In genomic region chr16:64969221-64969620, GRCh38 we compare ENCODE assay signal across 19 cellular contexts.
"Had no signal": no experiment of that assay in that cellular context is flagged by ENCODE, and none has a peak within 500 bp of the region (broad histone marks: within the 10 kb centered on the region; RNA-seq: fewer than 3 reads in every experiment).

No MANE protein-coding gene starts in this region.

- H3K4me3 ChIP-seq: ascending aorta, esophagus squamous epithelium, suprapubic skin had no signal

- H3K27ac Mint-ChIP-seq: naive B cell, type B pancreatic cell had no signal

- H3K27me3 ChIP-seq: ascending aorta, esophagus squamous epithelium, neutrophil, suprapubic skin had no signal

- H3K4me1 ChIP-seq: ascending aorta, esophagus squamous epithelium, suprapubic skin had no signal

- H3K36me3 ChIP-seq: neutrophil had no signal

- H3K9me3 Mint-ChIP-seq: type B pancreatic cell had no signal

- H3K4me3 Mint-ChIP-seq: naive B cell, type B pancreatic cell had no signal

- H3K36me3 Mint-ChIP-seq: naive B cell had no signal

- ATAC-seq: left lobe of liver, SK-N-SH treated with all-trans-retinoic acid at 6 μM for 48 hours had no signal

- H3K27me3 Mint-ChIP-seq: naive B cell, type B pancreatic cell had no signal

- H3K9me3 ChIP-seq: ascending aorta, esophagus squamous epithelium, neutrophil, suprapubic skin had no signal

- H3K4me1 Mint-ChIP-seq: naive B cell had no signal

- DNase-seq: activated CD4-positive, alpha-beta T cell treated with anti-CD3 and anti-CD28 coated beads, Interleukin-2, amount 50 U/mL, for 4 hours; activated CD4-positive, CD25-positive, alpha-beta regulatory T cell treated with anti-CD3 and anti-CD28 coated beads, Interleukin-2, amount 50 U/mL, for 72 hours; activated naive CD4-positive, alpha-beta T cell; activated T-cell treated with anti-CD3 and anti-CD28 coated beads for 4 hours; cortex of kidney; effector CD8-positive, alpha-beta T cell; esophagus squamous epithelium; islet precursor cell; naive B cell; stimulated activated CD4-positive, alpha-beta T cell treated with anti-CD3 and anti-CD28 coated beads, Interleukin-4, amount 100 ng/mL, for 24 hours; stimulated activated naive CD4-positive, alpha-beta T cell treated with Interleukin-2 at 50 U/mL for 16 hours; T-helper 1 cell; T1000 had no signal

- H3K27ac ChIP-seq: ascending aorta, esophagus squamous epithelium, neutrophil, suprapubic skin had no signal
